ENCODE assay signal across 8 cellular contexts in the genomic region with DNA sequence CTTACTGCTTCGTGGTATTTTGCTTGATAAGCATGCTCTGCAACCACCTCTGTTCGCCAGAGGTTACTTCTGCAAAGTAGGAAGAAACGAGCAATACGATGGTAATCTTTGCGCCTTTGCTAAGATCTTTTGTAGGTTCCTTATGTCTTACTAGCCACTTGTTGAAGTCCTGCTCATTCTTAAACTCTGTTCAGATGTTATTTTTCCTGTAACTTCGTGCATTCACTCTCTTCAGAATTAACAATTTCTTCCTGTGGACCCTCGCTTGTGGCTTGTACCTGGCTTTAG. TPM values are rescaled to one million over a fixed set of nuclear protein-coding genes. Genes with fewer than 3 reads are reported as not detected.
A peak's percentile ranks its signal among the peaks of the same experiment; 100 is the strongest.
DNase-seq lines count a peak whose midpoint lies in the region; FAIRE-seq and TF ChIP-seq lines count a peak whose summit lies in the region.

No MANE protein-coding gene starts in this region.

- H3K9me3 ChIP-seq in mononuclear cell (ENCODE audit: low read depth, low read length), result no peaks in the 10 kb centered on the region

- no peak for FAIRE-seq in GM12892 (lab: Jason Lieb, UNC)

- peaks cover 52% of the 10 kb centered on the region for H3K4me1 ChIP-seq in mononuclear cell (ENCODE audit: insufficient read depth, low read length)

- peak overlapping the region; percentile 96 for H3K27ac Mint-ChIP-seq in activated naive CD4-positive, alpha-beta T cell treated with anti-CD3 and anti-CD28 coated beads for 36 hours
- peak overlapping the region; percentile 84 to 99 (median 95) for H3K27ac Mint-ChIP-seq in IgD-negative memory B cell
- H3K27ac Mint-ChIP-seq in brain, result peak overlapping the region; percentile 93 to 98 (median 97)

- peak overlapping the region; percentile 99 for H3K4me3 Mint-ChIP-seq in activated naive CD4-positive, alpha-beta T cell treated with anti-CD3 and anti-CD28 coated beads for 36 hours
- peak overlapping the region; percentile 93 to 98 (median 96) for H3K4me3 Mint-ChIP-seq in IgD-negative memory B cell
- H3K4me3 Mint-ChIP-seq in brain, result peak overlapping the region; percentile 93 to 99 (median 97)

- DNase-seq in activated naive CD4-positive, alpha-beta T cell treated with anti-CD3 and anti-CD28 coated beads for 36 hours, result no peak
- no peak for DNase-seq in activated naive CD4-positive, alpha-beta T cell treated with anti-CD3 and anti-CD28 coated beads, Interleukin-2, amount 50 U/mL, for 16 hours
- no peak for DNase-seq in GM12892 (ENCODE audit: insufficient read length)
- DNase-seq in 8988T, result no peak
- no peak for DNase-seq in NCI-H1417 treated with DMSO at 0.1 percent for 48 hours (lab: John Stamatoyannopoulos, UW)

- peaks cover 58% of the 10 kb centered on the region for H3K4me1 Mint-ChIP-seq in activated naive CD4-positive, alpha-beta T cell treated with anti-CD3 and anti-CD28 coated beads for 36 hours (ENCODE audit: low read depth)
- H3K4me1 Mint-ChIP-seq in IgD-negative memory B cell (peaks cover 27 to 44% (median 42%) of the 10 kb centered on the region in 3 donors), brain (peaks cover 35% of the 10 kb centered on the region)

- H3K4me3 ChIP-seq in mononuclear cell (ENCODE audit: low read length), result peak overlapping the region; percentile 74

- CTCF ChIA-PET in activated naive CD4-positive, alpha-beta T cell treated with anti-CD3 and anti-CD28 coated beads for 36 hours (lab: Charles Lee), result interaction anchor here (0.6 to 8.7 kb wide), 27 partner anchors 10 to 753 kb away, joined by 3 to 191 read pairs (median 5); no protein-coding TSS in a partner anchor

- no peak for TF ChIP-seq CTCF in brain (conservative IDR thresholded peaks at IDR 0.05)

- H3K27me3 ChIP-seq in mononuclear cell (ENCODE audit: insufficient read depth, low read length), result no peaks in the 10 kb centered on the region

- TF ChIP-seq POLR2A in GM12892 (IDR thresholded peaks at IDR 0.05; ENCODE audit: low read depth, low read length), result no peak

- peaks cover 17% of the 10 kb centered on the region for H3K36me3 Mint-ChIP-seq in activated naive CD4-positive, alpha-beta T cell treated with anti-CD3 and anti-CD28 coated beads for 36 hours (ENCODE audit: low read depth)
- peaks cover 10% of the 10 kb centered on the region for H3K36me3 Mint-ChIP-seq in IgD-negative memory B cell
- H3K36me3 Mint-ChIP-seq in brain, result peaks cover 30% of the 10 kb centered on the region

- H3K27me3 Mint-ChIP-seq in activated naive CD4-positive, alpha-beta T cell treated with anti-CD3 and anti-CD28 coated beads for 36 hours (ENCODE audit: low read depth), result no peaks in the 10 kb centered on the region
- H3K27me3 Mint-ChIP-seq in IgD-negative memory B cell (no peaks in the 10 kb centered on the region), brain (peaks cover 7% of the 10 kb centered on the region)

- H3K9me3 Mint-ChIP-seq in activated naive CD4-positive, alpha-beta T cell treated with anti-CD3 and anti-CD28 coated beads for 36 hours, result peaks cover 8% of the 10 kb centered on the region
- H3K9me3 Mint-ChIP-seq in IgD-negative memory B cell (peaks cover 0 to 7% (median 2%) of the 10 kb centered on the region in 3 donors), brain (peaks cover 8 to 19% (median 17%) of the 10 kb centered on the region in 5 experiments)

- intact Hi-C loops in activated naive CD4-positive, alpha-beta T cell treated with anti-CD3 and anti-CD28 coated beads for 36 hours (cut with micrococcal nuclease), result loop anchor here (1.0 to 5.0 kb wide), 5 partner anchors 39 to 332 kb away; a partner anchor contains a TSS

RNA-seq across cellular contexts. Expression of a gene that starts 0.8 kb away (rescaled TPM):
- total RNA-seq in activated naive CD4-positive, alpha-beta T cell treated with anti-CD3 and anti-CD28 coated beads for 36 hours, result 100 to 1,000 TPM; 139 to 140 TPM
- polyA plus RNA-seq in IgD-negative memory B cell (186 TPM), brain (ENCODE audit: insufficient read depth, low read depth, low replicate concordance) (71.5 TPM)
- total RNA-seq in mononuclear cell, result 78.2 TPM
- polyA plus RNA-seq in GM12892 (2012; ENCODE audit: missing spikeins), result 123 TPM

RNA-seq across cellular contexts. Expression of a gene that starts 35.9 kb away (rescaled TPM):
- 10 to 100 TPM; 24.4 to 26.5 TPM for total RNA-seq in activated naive CD4-positive, alpha-beta T cell treated with anti-CD3 and anti-CD28 coated beads for 36 hours
- polyA plus RNA-seq in IgD-negative memory B cell (18.7 TPM), brain (ENCODE audit: insufficient read depth, low read depth, low replicate concordance) (54.5 TPM)
- total RNA-seq in mononuclear cell, result 26.9 TPM
- 11.7 TPM for polyA plus RNA-seq in GM12892 (2012; ENCODE audit: missing spikeins)

RNA-seq across cellular contexts. Expression of a gene that starts 39.1 kb away (rescaled TPM):
- total RNA-seq in activated naive CD4-positive, alpha-beta T cell treated with anti-CD3 and anti-CD28 coated beads for 36 hours, result 1 to 10 TPM; 3.9 to 5.2 TPM
- polyA plus RNA-seq in IgD-negative memory B cell (16.8 TPM), brain (ENCODE audit: insufficient read depth, low read depth, low replicate concordance) (4.1 TPM)
- 23.6 TPM for total RNA-seq in mononuclear cell
- polyA plus RNA-seq in GM12892 (2012; ENCODE audit: missing spikeins), result 2.1 TPM
